In the genomic region with DNA sequence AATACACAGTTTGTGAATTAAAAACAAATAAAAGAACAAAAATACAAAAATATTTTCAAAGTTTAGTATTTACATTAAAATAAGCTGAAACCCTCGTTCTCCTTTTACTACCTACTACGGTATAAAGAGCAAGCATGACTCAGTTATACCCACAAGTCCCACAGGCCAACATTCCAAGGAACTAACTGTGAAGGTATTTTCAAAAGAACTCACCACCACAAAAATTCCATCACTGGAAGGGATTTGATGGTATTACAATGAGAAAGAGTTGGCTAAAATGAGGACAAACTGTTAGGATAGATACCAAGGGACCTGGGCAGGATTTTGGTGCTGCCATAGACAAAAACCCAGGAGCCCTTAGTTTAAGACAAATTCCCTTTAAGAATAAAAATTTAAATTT, we compare ENCODE assay signal across 13 cellular contexts.
DNase-seq lines count a peak whose midpoint lies in the region; TF ChIP-seq lines count a peak whose summit lies in the region.
"Had no signal": no experiment of that assay in that cellular context is flagged by ENCODE, and none has a peak within 500 bp of the region (broad histone marks: within the 10 kb centered on the region; RNA-seq: fewer than 3 reads in every experiment).

No MANE protein-coding gene starts in this region.

- TF ChIP-seq POLR2A in tibial nerve (IDR thresholded peaks at IDR 0.05) = no peak

- CTCF ChIA-PET in BJ (lab: Yijun Ruan, JAX) = interaction anchor here (1.3 to 1.9 kb wide), 2 partner anchors 19 to 21 kb away, joined by 4 read pairs; no protein-coding TSS in a partner anchor

- H3K9me3 Mint-ChIP-seq in chondrocyte (ENCODE audit: low read depth) = no peaks in the 10 kb centered on the region
- H3K9me3 Mint-ChIP-seq: activated naive CD8-positive, alpha-beta T cell treated with anti-CD3 and anti-CD28 coated beads for 36 hours; memory B cell had no signal

- H3K4me1 Mint-ChIP-seq in chondrocyte (ENCODE audit: low read depth) = peaks cover 48% of the 10 kb centered on the region
- H3K4me1 Mint-ChIP-seq: memory B cell had no signal

- H3K27ac ChIP-seq in tibial nerve (no peak overlapping the region), substantia nigra (ENCODE audit: low read depth, low read length, poor library complexity, severe bottlenecking) (no peak overlapping the region)

- H3K36me3 ChIP-seq in BJ (ENCODE audit: control insufficient read depth, insufficient read depth, low read length) (no peaks in the 10 kb centered on the region; the same call in 1 of the 2 replicates), tibial nerve (peaks cover 0 to 19% (median 0%) of the 10 kb centered on the region in 3 donors)

- TF ChIP-seq EP300 in tibial nerve (IDR thresholded peaks at IDR 0.05) = no peak

- no peak overlapping the region for H3K4me3 Mint-ChIP-seq in chondrocyte (ENCODE audit: unreplicated experiment)
- H3K4me3 Mint-ChIP-seq: activated naive CD8-positive, alpha-beta T cell treated with anti-CD3 and anti-CD28 coated beads for 36 hours; memory B cell had no signal

- TF ChIP-seq CTCF in BJ (IDR thresholded peaks at IDR 0.05; ENCODE audit: insufficient read depth, low read depth, low read length) (no peak), chondrocyte (IDR thresholded peaks at IDR 0.05) (no peak), tibial nerve (IDR thresholded peaks at IDR 0.05) (no peak)

- POLR2A ChIA-PET in BJ (lab: Charles Lee) = interaction anchor here (0.6 kb wide), 1 partner anchor 52 kb away, joined by 4 read pairs; no protein-coding TSS in a partner anchor

- no peak overlapping the region for H3K4me3 ChIP-seq in BJ (ENCODE audit: low read depth, low read length)
- no peak overlapping the region for H3K4me3 ChIP-seq in tibial nerve

- H3K27me3 Mint-ChIP-seq in chondrocyte (ENCODE audit: low read depth) = no peaks in the 10 kb centered on the region
- H3K27me3 Mint-ChIP-seq: activated naive CD8-positive, alpha-beta T cell treated with anti-CD3 and anti-CD28 coated beads for 36 hours had no signal

- peaks cover 1% of the 10 kb centered on the region for H3K36me3 Mint-ChIP-seq in chondrocyte (ENCODE audit: low read depth)
- H3K36me3 Mint-ChIP-seq: activated naive CD8-positive, alpha-beta T cell treated with anti-CD3 and anti-CD28 coated beads for 36 hours; memory B cell had no signal

- H3K9me3 ChIP-seq in tibial nerve = no peaks in the 10 kb centered on the region

- DNase-seq in BJ (ENCODE audit: low read depth) = peak; percentile 55
- DNase-seq in LHCN-M2 (ENCODE audit: low read depth) = peak; percentile 96
- DNase-seq in chondrocyte (ENCODE audit: low spot score) = no peak
- peak; percentile 82 for DNase-seq in kidney glomerular epithelial cell (lab: John Stamatoyannopoulos, UW)
- no peak for DNase-seq in tibial nerve (ENCODE audit: low spot score in 2 of 2)
- no peak for DNase-seq in substantia nigra (lab: John Stamatoyannopoulos, UW)
- DNase-seq in NCI-H1930 (lab: John Stamatoyannopoulos, UW) = no peak
- DNase-seq in cortex of kidney (lab: John Stamatoyannopoulos, UW) = no peak
- DNase-seq: activated CD4-positive, alpha-beta T cell treated with anti-CD3 and anti-CD28 coated beads, Interleukin-2, amount 50 U/mL, for 4 hours; activated naive CD8-positive, alpha-beta T cell treated with anti-CD3 and anti-CD28 coated beads for 36 hours; KBM-7; right cardiac atrium had no signal

- peaks cover 0 to 5% (median 0%) of the 10 kb centered on the region in 4 donors for H3K4me1 ChIP-seq in tibial nerve

- H3K27me3 ChIP-seq in BJ (ENCODE audit: control insufficient read depth, insufficient read depth, low read length) (no peaks in the 10 kb centered on the region), tibial nerve (no peaks in the 10 kb centered on the region)

- WGBS in tibial nerve, 2 donors = 77 to 82% methylated on average over 2 of the region's 2 CpGs

- peak overlapping the region; percentile 54 for H3K27ac Mint-ChIP-seq in chondrocyte (ENCODE audit: unreplicated experiment)
- H3K27ac Mint-ChIP-seq: activated naive CD8-positive, alpha-beta T cell treated with anti-CD3 and anti-CD28 coated beads for 36 hours; memory B cell had no signal

Comparison
In these comparisons a context has a peak if more than half of its experiments do, and no peak if none do; other contexts are left out.
1. DNase-seq: peak in BJ (single experiment), LHCN-M2 (single experiment) and kidney glomerular epithelial cell (single experiment); none in chondrocyte (single experiment), tibial nerve (0 of 2), substantia nigra (0 of 49), NCI-H1930 (0 of 2) and cortex of kidney (single experiment).